Comparison of ENCODE assay signal across 13 cellular contexts in the genomic region with DNA sequence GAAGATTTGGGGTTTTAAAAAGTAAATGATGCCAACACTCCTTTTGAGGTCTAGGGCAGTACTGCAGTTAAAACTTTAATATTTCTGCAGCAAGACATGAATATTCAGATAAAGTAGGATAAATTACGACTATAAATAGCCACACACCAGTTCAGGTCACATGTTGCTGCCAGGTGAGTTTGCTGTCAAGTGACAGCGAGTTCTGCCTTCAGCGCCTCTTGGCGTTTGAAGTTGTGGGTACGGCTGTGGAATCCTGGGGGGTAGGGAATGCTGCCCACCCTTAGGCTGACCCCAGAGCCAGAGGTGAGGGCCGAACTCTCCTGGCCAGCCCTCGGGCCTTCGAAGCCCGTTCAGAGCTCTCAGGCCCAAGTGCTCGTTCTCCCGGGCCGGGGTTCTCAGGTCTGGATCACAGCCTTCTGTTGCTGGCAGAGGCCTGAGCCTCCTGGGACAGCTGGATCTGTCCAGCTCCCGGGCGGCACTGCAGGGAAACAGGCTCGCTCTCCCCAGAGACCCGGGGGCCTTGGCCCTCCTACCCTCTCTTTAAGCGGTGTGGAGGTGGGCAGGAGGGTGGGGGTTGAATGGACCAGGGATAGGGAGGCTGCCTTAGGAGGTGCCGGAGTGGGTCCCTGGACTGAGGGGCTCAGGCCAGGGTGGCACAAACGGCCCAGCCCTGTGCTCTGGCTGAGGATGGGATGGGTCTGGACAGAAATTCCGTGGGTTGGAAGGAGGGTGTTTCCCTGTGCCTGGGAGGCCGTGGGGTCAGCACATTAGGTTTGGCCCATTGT. TPM values are rescaled to one million over a fixed set of nuclear protein-coding genes. Genes with fewer than 3 reads are reported as not detected.
A peak's percentile ranks its signal among the peaks of the same experiment; 100 is the strongest.
DNase-seq lines count a peak whose midpoint lies in the region; ATAC-seq, FAIRE-seq and TF ChIP-seq lines count a peak whose summit lies in the region.
"Had no signal": no experiment of that assay in that cellular context is flagged by ENCODE, and none has a peak within 500 bp of the region (broad histone marks: within the 10 kb centered on the region; RNA-seq: fewer than 3 reads in every experiment).

No MANE protein-coding gene starts in this region.

- WGBS in HepG2 (ENCODE audit: low lambda C conversion rate), result 90% methylated on average over 11 of the region's 21 CpGs
- 75 to 85% (median 82%) methylated on average over 10 to 21 of the region's 21 CpGs for WGBS in spleen, 5 donors
- 33 to 35% methylated on average over 21 of the region's 21 CpGs for WGBS in aorta, 2 donors

- TF ChIP-seq POLR2A in HepG2 (IDR thresholded peaks at IDR 0.05; ENCODE audit: insufficient read depth in 1 of 2, low read depth in 2 of 2, low read length in 2 of 2) (0 out of 4 replicates have a peak, but pooled peaks of 1 of the 2 experiments have one; percentile 24), spleen (IDR thresholded peaks at IDR 0.05) (no peak)

- peaks cover 60% of the 10 kb centered on the region for H3K4me1 Mint-ChIP-seq in chondrocyte (ENCODE audit: low read depth)

- no peaks in the 10 kb centered on the region for H3K27me3 Mint-ChIP-seq in chondrocyte (ENCODE audit: low read depth)

- DNase-seq in chondrocyte (ENCODE audit: low spot score) (no peak), HepG2 (ENCODE audit: low spot score) (no peak), spleen (no peak), aorta (no peak), NCI-H82 (lab: John Stamatoyannopoulos, UW) (no peak)
- DNase-seq: dermis blood vessel endothelial cell; DMS79 treated with DMSO at 0.1 percent for 48 hours; retina; stimulated activated CD8-positive, alpha-beta memory T cell treated with anti-CD3 and anti-CD28 coated beads, Interleukin-4, amount 100 ng/mL, for 48 hours had no signal

- CTCF ChIA-PET in HepG2 (lab: Yijun Ruan, JAX; ENCODE audit: low intra/inter-chr PET ratio, low total read pairs), result no interaction called here

- POLR2A ChIA-PET in HepG2 (lab: Yijun Ruan, JAX), result no interaction called here

- TF ChIP-seq EP300 in HepG2 (IDR thresholded peaks at IDR 0.05; ENCODE audit: low read depth in 2 of 2, low read length in 2 of 2) (no peak), HepG2 (CRISPR knock-in tag; IDR thresholded peaks at IDR 0.05; ENCODE audit: borderline replicate concordance) (no peak)

- no peak overlapping the region for H2AFZ ChIP-seq in HepG2 (ENCODE audit: low read length)

- no peaks in the 10 kb centered on the region for H3K27me3 ChIP-seq in HUES48 (ENCODE audit: control insufficient read depth, insufficient read depth, low read length)
- H3K27me3 ChIP-seq in HepG2 (ENCODE audit: control insufficient read depth in 1 of 2, insufficient read depth in 2 of 2, low read length in 2 of 2), result no peaks in the 10 kb centered on the region
- no peaks in the 10 kb centered on the region for H3K27me3 ChIP-seq in spleen (replicated peaks in 1 of 7)
- no peaks in the 10 kb centered on the region for H3K27me3 ChIP-seq in aorta (ENCODE audit: control insufficient read depth in 1 of 2, insufficient read depth in 2 of 2, low read length in 1 of 2)

- peak overlapping the region; percentile 95 for H3K27ac Mint-ChIP-seq in chondrocyte (ENCODE audit: unreplicated experiment)
- H3K27ac Mint-ChIP-seq: activated T-helper 2 cell treated with anti-CD3 and anti-CD28 coated beads, Interferon-gamma antibody, Interleukin-2, Interleukin-4, amounts not matched to agents 10 μg/mL and 5 μg/mL and 100 μg/mL, durations not matched to agents 14 hours and 24 hours and 36 hours had no signal

- H3K4me2 ChIP-seq in HepG2 (ENCODE audit: low read depth, low read length), result no peak overlapping the region

- in situ Hi-C loops in HepG2 (cut with HindIII; ENCODE audit: extremely low pct_ligation_motif_present, low pct_unique_long_range_greater_than_20kb), result no loop called here

- H3K4me1 ChIP-seq in HUES48 (ENCODE audit: control insufficient read depth, insufficient read depth, low read length), result peaks cover 29% of the 10 kb centered on the region
- H3K4me1 ChIP-seq in HepG2 (ENCODE audit: insufficient read depth, low read length), result peaks cover 73% of the 10 kb centered on the region
- peaks cover 54 to 95% (median 79%) of the 10 kb centered on the region in 6 donors for H3K4me1 ChIP-seq in spleen
- H3K4me1 ChIP-seq in aorta (ENCODE audit: control insufficient read depth in 1 of 2, insufficient read depth in 2 of 2, low read length in 2 of 2), result peaks cover 0 to 4% of the 10 kb centered on the region in 2 donors

- peaks cover 43% of the 10 kb centered on the region; the same call in 1 of the 2 replicates for H4K20me1 ChIP-seq in HepG2 (ENCODE audit: insufficient read depth, low read length)

- no peaks in the 10 kb centered on the region for H3K9me3 Mint-ChIP-seq in chondrocyte (ENCODE audit: low read depth)
- H3K9me3 Mint-ChIP-seq: activated T-helper 2 cell treated with anti-CD3 and anti-CD28 coated beads, Interferon-gamma antibody, Interleukin-2, Interleukin-4, amounts not matched to agents 10 μg/mL and 5 μg/mL and 100 μg/mL, durations not matched to agents 14 hours and 24 hours and 36 hours had no signal

- intact Hi-C loops in HepG2 (cut with micrococcal nuclease; ENCODE audit: unreplicated experiment), result no loop called here
- intact Hi-C loops in spleen (cut with DNase I; ENCODE audit: low total_unique reads), result no loop called here
- intact Hi-C loops in aorta (cut with DNase I), result loop anchor here in 1 of 2 donors (10.0 kb wide), 2 partner anchors 128 to 588 kb away; a partner anchor contains a TSS

- H3K4me3 ChIP-seq in HUES48 (ENCODE audit: low read depth, low read length) (no peak overlapping the region), HepG2 (replicated peaks in 1 of 3; ENCODE audit: insufficient read depth in 1 of 3, low read depth in 2 of 3, low read length in 3 of 3) (no peak overlapping the region), spleen (peak overlapping the region in 4 of 8 donors; percentile 4 to 94 (median 80)), aorta (ENCODE audit: low read length in 2 of 2) (no peak overlapping the region)

- no peak for TF ChIP-seq RAD21 in HepG2 (CRISPR knock-in tag; IDR thresholded peaks at IDR 0.05)

- FAIRE-seq in HepG2 (lab: Jason Lieb, UNC), result no peak

- no peaks in the 10 kb centered on the region for H3K9me3 ChIP-seq in HUES48 (ENCODE audit: control insufficient read depth, insufficient read depth, low read length)
- H3K9me3 ChIP-seq in HepG2 (ENCODE audit: low read length), result no peaks in the 10 kb centered on the region
- H3K9me3 ChIP-seq in spleen, result no peaks in the 10 kb centered on the region
- no peaks in the 10 kb centered on the region for H3K9me3 ChIP-seq in aorta (ENCODE audit: control insufficient read depth, low read length)

- peak overlapping the region; percentile 85 for H3K4me3 Mint-ChIP-seq in chondrocyte (ENCODE audit: unreplicated experiment)

- H3K79me2 ChIP-seq in HepG2 (ENCODE audit: insufficient read depth, low read length), result peaks cover 49% of the 10 kb centered on the region

- ATAC-seq in HepG2 (peak; percentile 1), aorta (ENCODE audit: low FRiP score) (no peak), GM18517 (IDR thresholded peaks at IDR 0.05; ENCODE audit: unreplicated experiment) (no peak), HG02571 (IDR thresholded peaks at IDR 0.05; ENCODE audit: unreplicated experiment) (no peak)

- peaks cover 15% of the 10 kb centered on the region for H3K36me3 Mint-ChIP-seq in chondrocyte (ENCODE audit: low read depth)

- no peak overlapping the region for H3K9ac ChIP-seq in HUES48 (ENCODE audit: low read depth, low read length)
- H3K9ac ChIP-seq in HepG2 (ENCODE audit: insufficient read depth, low read depth, low read length), result no peak overlapping the region

- no peak for TF ChIP-seq CTCF in chondrocyte (IDR thresholded peaks at IDR 0.05)
- TF ChIP-seq CTCF in HepG2 (CRISPR knock-in tag; IDR thresholded peaks at IDR 0.05), result no peak
- no peak for TF ChIP-seq CTCF in spleen (IDR thresholded peaks at IDR 0.05 in 8 of 11, conservative IDR thresholded peaks at IDR 0.05 in 3 of 11)

- H3K27ac ChIP-seq in HUES48 (ENCODE audit: low read depth, low read length) (peak overlapping the region; percentile 5), HepG2 (ENCODE audit: extremely low read length, insufficient read depth, low read length) (peak overlapping the region; percentile 11), spleen (peak overlapping the region in 7 of 8 donors; percentile 91 to 98 (median 95)), aorta (ENCODE audit: low read depth in 1 of 2, low read length in 2 of 2) (no peak overlapping the region)

- H3K36me3 ChIP-seq in HUES48 (ENCODE audit: control insufficient read depth, insufficient read depth, low read length) (peaks cover 22% of the 10 kb centered on the region), HepG2 (replicated peaks in 1 of 2; ENCODE audit: control insufficient read depth in 1 of 2, insufficient read depth in 2 of 2, low read length in 2 of 2) (peaks cover 6 to 21% of the 10 kb centered on the region in 2 experiments; a peak in 4 of 5 replicates), spleen (peaks cover 0 to 85% (median 16%) of the 10 kb centered on the region in 6 donors), aorta (ENCODE audit: control insufficient read depth in 1 of 2, insufficient read depth in 2 of 2, low read length in 1 of 2) (peaks cover 0 to 3% of the 10 kb centered on the region in 2 donors)

- BruUV-seq in HepG2 (replicated peaks; lab: Mats Ljungman, UMichigan), result no TSS peak

RNA-seq across cellular contexts. Expression of a gene that starts 5.4 kb away (rescaled TPM):
- total RNA-seq in chondrocyte (264 to 370 TPM (median 359 TPM) in 3 replicates), HepG2 (2016; rRNA removed; fragmentation: Illumina TruSeq; extraction: Trizol) (37.2 and 54.0 TPM in 2 replicates), spleen (100 to 1,000 TPM in 4 of 7 donors, 10 to 100 TPM in 3; 59.3 to 264 (median 191) TPM), aorta (100 to 1,000 TPM; 192 to 193 TPM)
- total RNA-seq in HepG2 (2016; cell fraction: cytosol; rRNA removed; fragmentation: Illumina TruSeq; extraction: Trizol; ENCODE audit: low read depth), result 362 and 379 TPM in 2 replicates
- 32.4 and 58.8 TPM in 2 replicates for total RNA-seq in HepG2 (2016; cell fraction: insoluble cytoplasmic fraction; rRNA removed; fragmentation: Illumina TruSeq; extraction: Trizol)
- 234 and 253 TPM in 2 replicates for total RNA-seq in HepG2 (2016; cell fraction: membrane; rRNA removed; fragmentation: Illumina TruSeq; extraction: Trizol)
- 25.6 and 29.4 TPM in 2 replicates for total RNA-seq in HepG2 (2016; cell fraction: nucleus; rRNA removed; fragmentation: Illumina TruSeq; extraction: Trizol)
- polyA plus RNA-seq in HepG2 (2011; rRNA removed) (103 and 113 TPM in 2 replicates), spleen (100 to 1,000 TPM in 2 of 3 donors, 10 to 100 TPM in 1; 100.0 to 229 (median 164) TPM), aorta (100 to 1,000 TPM; 155 to 295 TPM)
- polyA plus RNA-seq in HepG2 (2011; cell fraction: cytosol; rRNA removed), result 80.0 TPM in 2 replicates
- 27.5 and 33.8 TPM in 2 replicates for polyA plus RNA-seq in HepG2 (2011; cell fraction: nucleus; rRNA removed)
- 83.2 and 95.1 TPM in 2 replicates for polyA plus RNA-seq in HepG2 (2012)
- 889 and 952 TPM in 2 replicates for polyA plus RNA-seq in HepG2 (2016; cell fraction: cytosol; fragmentation: Illumina TruSeq; extraction: Trizol; ENCODE audit: low read depth)
- polyA plus RNA-seq in HepG2 (2016; cell fraction: insoluble cytoplasmic fraction; fragmentation: Illumina TruSeq; extraction: Trizol; ENCODE audit: low read depth), result 61.2 and 81.9 TPM in 2 replicates
- polyA plus RNA-seq in HepG2 (2016; cell fraction: membrane; fragmentation: Illumina TruSeq; extraction: Trizol; ENCODE audit: low read depth), result 488 and 495 TPM in 2 replicates
- polyA plus RNA-seq in HepG2 (2016; cell fraction: nucleus; fragmentation: Illumina TruSeq; extraction: Trizol; ENCODE audit: insufficient read depth, low read depth), result 59.1 and 78.9 TPM in 2 replicates
- 61.6 and 63.3 TPM in 2 replicates for polyA minus RNA-seq in HepG2 (2011; rRNA and poly(A)+ RNA removed; ENCODE audit: low replicate concordance)
- 27.4 and 34.8 TPM in 2 replicates for polyA minus RNA-seq in HepG2 (2011; cell fraction: cytosol; rRNA and poly(A)+ RNA removed)
- 22.8 and 23.6 TPM in 2 replicates for polyA minus RNA-seq in HepG2 (2011; cell fraction: nucleus; rRNA and poly(A)+ RNA removed)

RNA-seq across cellular contexts. Expression of a gene that starts 34.9 kb away (rescaled TPM):
- total RNA-seq in chondrocyte (27.3 to 33.8 TPM (median 32.0 TPM) in 3 replicates), HepG2 (2016; rRNA removed; fragmentation: Illumina TruSeq; extraction: Trizol) (6.3 and 8.3 TPM in 2 replicates), spleen (10 to 100 TPM; 19.0 to 86.4 (median 46.1) TPM), aorta (10 to 100 TPM; 33.8 to 48.0 TPM)
- total RNA-seq in HepG2 (2016; cell fraction: cytosol; rRNA removed; fragmentation: Illumina TruSeq; extraction: Trizol; ENCODE audit: low read depth), result 1.5 and 2.3 TPM in 2 replicates
- 5.7 and 9.5 TPM in 2 replicates for total RNA-seq in HepG2 (2016; cell fraction: insoluble cytoplasmic fraction; rRNA removed; fragmentation: Illumina TruSeq; extraction: Trizol)
- total RNA-seq in HepG2 (2016; cell fraction: membrane; rRNA removed; fragmentation: Illumina TruSeq; extraction: Trizol), result 2.0 and 2.8 TPM in 2 replicates
- total RNA-seq in HepG2 (2016; cell fraction: nucleus; rRNA removed; fragmentation: Illumina TruSeq; extraction: Trizol), result 10.0 and 10.5 TPM in 2 replicates
- polyA plus RNA-seq in HepG2 (2011; rRNA removed) (2.3 and 2.5 TPM in 2 replicates), spleen (10 to 100 TPM in 2 of 3 donors, 1 to 10 TPM in 1; 8.4 to 26.1 (median 14.3) TPM), aorta (10 to 100 TPM; 16.0 to 24.7 TPM)
- 1.4 and 2.3 TPM in 2 replicates for polyA plus RNA-seq in HepG2 (2011; cell fraction: cytosol; rRNA removed)
- 15.9 and 17.4 TPM in 2 replicates for polyA plus RNA-seq in HepG2 (2011; cell fraction: nucleus; rRNA removed)
- 4.7 and 7.6 TPM in 2 replicates for polyA plus RNA-seq in HepG2 (2012)
- polyA plus RNA-seq in HepG2 (2016; cell fraction: cytosol; fragmentation: Illumina TruSeq; extraction: Trizol; ENCODE audit: low read depth), result 0.37 and 0.40 TPM in 2 replicates
- polyA plus RNA-seq in HepG2 (2016; cell fraction: insoluble cytoplasmic fraction; fragmentation: Illumina TruSeq; extraction: Trizol; ENCODE audit: low read depth), result 2.7 and 2.9 TPM in 2 replicates
- polyA plus RNA-seq in HepG2 (2016; cell fraction: membrane; fragmentation: Illumina TruSeq; extraction: Trizol; ENCODE audit: low read depth), result 0.61 and 0.71 TPM in 2 replicates
- 15.6 and 16.9 TPM in 2 replicates for polyA plus RNA-seq in HepG2 (2016; cell fraction: nucleus; fragmentation: Illumina TruSeq; extraction: Trizol; ENCODE audit: insufficient read depth, low read depth)
- polyA minus RNA-seq in HepG2 (2011; rRNA and poly(A)+ RNA removed; ENCODE audit: low replicate concordance), result 2.3 and 6.5 TPM in 2 replicates
- 2.5 and 4.0 TPM in 2 replicates for polyA minus RNA-seq in HepG2 (2011; cell fraction: cytosol; rRNA and poly(A)+ RNA removed)
- polyA minus RNA-seq in HepG2 (2011; cell fraction: nucleus; rRNA and poly(A)+ RNA removed), result 5.9 and 7.1 TPM in 2 replicates

Comparison
In these comparisons a context has a peak if more than half of its experiments do, and no peak if none do; other contexts are left out.
1. H3K27ac ChIP-seq: peak in HUES48 (single experiment), HepG2 (single experiment) and spleen (7 of 8); none in aorta (0 of 2).